7 cellular contexts compared by ENCODE assay signal in the genomic region with DNA sequence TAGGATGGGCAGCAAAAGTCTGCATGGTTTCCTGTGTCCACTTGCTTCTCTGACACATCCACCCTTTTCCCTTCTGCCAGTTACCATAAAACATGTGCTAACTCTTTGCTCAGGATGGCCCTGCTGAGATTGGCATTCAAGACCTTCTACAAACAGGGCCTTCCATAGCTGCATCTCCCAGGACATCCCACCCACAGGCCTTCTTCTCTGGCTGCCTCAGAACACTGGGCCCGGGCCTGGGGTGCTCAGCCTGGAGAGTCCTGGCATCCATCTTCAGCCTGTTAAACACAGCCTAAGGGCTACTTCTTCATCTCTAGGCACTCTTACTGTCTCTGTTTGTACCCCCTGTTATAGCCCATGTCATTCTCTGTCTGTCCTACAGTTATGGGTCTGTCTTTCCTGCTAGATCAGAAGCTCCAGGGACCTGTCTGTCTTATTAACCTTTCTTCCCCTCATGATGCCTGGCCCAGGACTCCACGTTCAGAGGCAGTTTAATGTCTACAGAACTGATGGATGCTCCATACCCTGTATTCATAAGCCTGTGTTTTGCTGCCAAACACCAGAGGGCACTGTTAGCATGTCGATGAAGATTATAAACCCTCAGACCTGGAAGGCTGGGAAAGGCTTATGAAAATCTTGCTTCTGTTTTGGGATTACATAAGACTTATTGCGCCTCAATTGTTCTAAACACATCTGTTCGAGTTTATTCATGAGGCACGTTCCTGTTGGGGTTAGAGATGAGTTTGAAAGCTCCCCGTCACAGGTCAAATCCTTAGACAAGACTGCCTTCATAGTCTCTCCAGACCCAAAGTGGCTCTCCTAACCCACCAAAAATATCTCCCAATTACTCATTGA. TPM values are rescaled to one million over a fixed set of nuclear protein-coding genes. Genes with fewer than 3 reads are reported as not detected.
DNase-seq lines count a peak whose midpoint lies in the region; ATAC-seq, FAIRE-seq and TF ChIP-seq lines count a peak whose summit lies in the region.

No MANE protein-coding gene starts in this region.

- H3K4me3 Mint-ChIP-seq in stimulated activated naive CD8-positive, alpha-beta T cell treated with anti-CD3 and anti-CD28 coated beads, Interleukin-15, amount 100 ng/mL, for 72 hours = no peak overlapping the region

- ATAC-seq in left lobe of liver = peak; percentile 96
- ATAC-seq in stimulated activated naive CD8-positive, alpha-beta T cell treated with anti-CD3 and anti-CD28 coated beads, Interleukin-15, amount 100 ng/mL, for 72 hours = peak; percentile 79

- H3K27ac Mint-ChIP-seq in stimulated activated naive CD8-positive, alpha-beta T cell treated with anti-CD3 and anti-CD28 coated beads, Interleukin-15, amount 100 ng/mL, for 72 hours = peak overlapping the region in 1 of 2 donors; percentile 3

- DNase-seq in Daoy (ENCODE audit: low read depth) (peak; percentile 51), HTR-8/SVneo (ENCODE audit: insufficient read length, low spot score) (peak; percentile 63), SHP77 (lab: John Stamatoyannopoulos, UW) (peak; percentile 44 to 47), choroid plexus epithelial cell (ENCODE audit: low read depth) (peak; percentile 90), left lobe of liver (ENCODE audit: low spot score) (no peak)
- no peak for DNase-seq in stimulated activated naive CD8-positive, alpha-beta T cell treated with anti-CD3 and anti-CD28 coated beads, Interleukin-15, amount 100 ng/mL, for 72 hours
- no peak for DNase-seq in effector CD8-positive, alpha-beta T cell (lab: John Stamatoyannopoulos, UW)

- H3K27me3 Mint-ChIP-seq in stimulated activated naive CD8-positive, alpha-beta T cell treated with anti-CD3 and anti-CD28 coated beads, Interleukin-15, amount 100 ng/mL, for 72 hours = peaks cover 6% of the 10 kb centered on the region

- TF ChIP-seq CTCF in choroid plexus epithelial cell (conservative IDR thresholded peaks at IDR 0.05; ENCODE audit: low read depth, low read length) = peak; percentile 86

- H3K4me1 Mint-ChIP-seq in stimulated activated naive CD8-positive, alpha-beta T cell treated with anti-CD3 and anti-CD28 coated beads, Interleukin-15, amount 100 ng/mL, for 72 hours = no peaks in the 10 kb centered on the region

- no peak overlapping the region for H3K4me3 ChIP-seq in choroid plexus epithelial cell (ENCODE audit: low read depth, low read length)

- no peaks in the 10 kb centered on the region for H3K9me3 Mint-ChIP-seq in stimulated activated naive CD8-positive, alpha-beta T cell treated with anti-CD3 and anti-CD28 coated beads, Interleukin-15, amount 100 ng/mL, for 72 hours

- peak; percentile 97 for FAIRE-seq in HTR-8/SVneo (lab: Jason Lieb, UNC)

RNA-seq across cellular contexts. Expression of gene SEMA3G, which starts 16.5 kb away (rescaled TPM):
- total RNA-seq in Daoy (2014; rRNA removed; shearing (Covaris generic)) = 0.34 TPM in 1 of 2 replicates, not detected in the other
- total RNA-seq in left lobe of liver = 0.93 TPM

RNA-seq across cellular contexts. Expression of gene PHF7, which starts 17.9 kb away (rescaled TPM):
- total RNA-seq in Daoy (2014; rRNA removed; shearing (Covaris generic)) = 8.6 and 12.4 TPM in 2 replicates
- total RNA-seq in left lobe of liver = 6.9 TPM

RNA-seq across cellular contexts. Expression of gene BAP1, which starts 18.6 kb away (rescaled TPM):
- total RNA-seq in Daoy (2014; rRNA removed; shearing (Covaris generic)) = 38.2 and 47.8 TPM in 2 replicates
- total RNA-seq in left lobe of liver = 46.9 TPM

RNA-seq across cellular contexts. Expression of gene TNNC1, which starts 25.5 kb away (rescaled TPM):
- not detected in 2 replicates for total RNA-seq in Daoy (2014; rRNA removed; shearing (Covaris generic))
- total RNA-seq in left lobe of liver = 0.25 TPM

RNA-seq across cellular contexts. Expression of gene NISCH, which starts 27.0 kb away (rescaled TPM):
- total RNA-seq in Daoy (2014; rRNA removed; shearing (Covaris generic)) = 18.7 and 19.0 TPM in 2 replicates
- 39.3 TPM for total RNA-seq in left lobe of liver

Comparison
In these comparisons a context has a peak if more than half of its experiments do, and no peak if none do; other contexts are left out.
1. DNase-seq: peak in Daoy (single experiment), HTR-8/SVneo (single experiment), SHP77 (2 of 2) and choroid plexus epithelial cell (single experiment); none in left lobe of liver (single experiment), stimulated activated naive CD8-positive, alpha-beta T cell treated with anti-CD3 and anti-CD28 coated beads, Interleukin-15, amount 100 ng/mL, for 72 hours (0 of 2) and effector CD8-positive, alpha-beta T cell (single experiment).